In genomic region chr7:20488850-20489249, GRCh38 we compare ENCODE assay signal across 21 cellular contexts.
"Had no signal": no experiment of that assay in that cellular context is flagged by ENCODE, and none has a peak within 500 bp of the region (broad histone marks: within the 10 kb centered on the region; RNA-seq: fewer than 3 reads in every experiment).

No MANE protein-coding gene starts in this region.

- DNase-seq: KBM-7, MV-4-11, NCI-H1048, NCI-H1105, NCI-H1417, NCI-H1436 treated with DMSO at 0.1 percent for 48 hours, NCI-H1694, NCI-H187 treated with DMSO at 0.1 percent for 48 hours, NCI-H2029 treated with DMSO at 0.1 percent for 48 hours, NCI-H2107, NCI-H2227 treated with DMSO at 0.1 percent for 48 hours, NCI-H524, NCI-H526 treated with DMSO at 0.1 percent for 48 hours, NCI-H774, PC-3, SIG-M5 had no signal

- H3K27me3 ChIP-seq: SJSA1 had no signal

- H3K4me1 ChIP-seq: SJSA1 had no signal

- ATAC-seq: Panc1, PC-3, Right ventricle myocardium inferior had no signal

- H3K36me3 ChIP-seq: SJSA1 had no signal

- H3K9me3 ChIP-seq: SJSA1 had no signal

- H3K4me3 ChIP-seq: SJSA1, SK-N-MC had no signal

- H3K27ac ChIP-seq: HL-60, SJSA1, SK-N-MC had no signal
